In genomic region chr9:68904454-68904853, GRCh38 we compare ENCODE assay signal across 24 cellular contexts.
"Had no signal": no experiment of that assay in that cellular context is flagged by ENCODE, and none has a peak within 500 bp of the region (broad histone marks: within the 10 kb centered on the region; RNA-seq: fewer than 3 reads in every experiment).

No MANE protein-coding gene starts in this region.

- H3K36me3 ChIP-seq: colonic mucosa, esophagus muscularis mucosa, heart left ventricle, neutrophil, ovary, right lobe of liver, uterus had no signal

- H3K9me3 ChIP-seq: colonic mucosa, esophagus muscularis mucosa, heart left ventricle, neutrophil, ovary, psoas muscle, right lobe of liver, testis, uterus had no signal

- H3K4me3 Mint-ChIP-seq: activated B cell treated with CpG ODN at 0.5 μM for 24 hours; activated CD8-positive, alpha-beta memory T cell treated with anti-CD3 and anti-CD28 coated beads, Interleukin-2, amount 10 ng/mL, durations not matched to agents 7 days and 5 days; activated CD8-positive, alpha-beta T cell treated with anti-CD3 and anti-CD28 coated beads for 36 hours; effector memory CD8-positive, alpha-beta T cell; natural killer cell treated with Interleukin-12 subunit alpha and Interleukin-12 subunit beta and Interleukin-15 and Interleukin-18, amount 100 ng/mL, for 72 hours; stimulated activated memory B cell treated with anti-CD40 and anti-IgM and Interleukin-4, amounts not matched to agents 10 μg/mL and 1 μg/mL and 100 μg/mL, for 72 hours; T-cell had no signal

- H3K4me3 ChIP-seq: colonic mucosa, dorsolateral prefrontal cortex, esophagus muscularis mucosa, heart left ventricle, ovary, psoas muscle, right lobe of liver, skin epidermis, testis, uterus had no signal

- H3K27ac ChIP-seq: colonic mucosa, dorsolateral prefrontal cortex, esophagus muscularis mucosa, heart left ventricle, neutrophil, ovary, psoas muscle, right lobe of liver, skin epidermis, testis, uterus had no signal

- H3K9me3 Mint-ChIP-seq: activated B cell treated with CpG ODN at 0.5 μM for 24 hours; activated CD8-positive, alpha-beta T cell treated with anti-CD3 and anti-CD28 coated beads for 36 hours; effector memory CD8-positive, alpha-beta T cell; natural killer cell treated with Interleukin-12 subunit alpha and Interleukin-12 subunit beta and Interleukin-15 and Interleukin-18, amount 100 ng/mL, for 72 hours; stimulated activated memory B cell treated with anti-CD40 and anti-IgM and Interleukin-4, amounts not matched to agents 10 μg/mL and 1 μg/mL and 100 μg/mL, for 72 hours; T-cell had no signal

- H3K27me3 Mint-ChIP-seq: activated B cell treated with CpG ODN at 0.5 μM for 24 hours; stimulated activated memory B cell treated with anti-CD40 and anti-IgM and Interleukin-4, amounts not matched to agents 10 μg/mL and 1 μg/mL and 100 μg/mL, for 72 hours had no signal

- H3K4me1 ChIP-seq: colonic mucosa, esophagus muscularis mucosa, psoas muscle, right lobe of liver, uterus had no signal

- H3K36me3 Mint-ChIP-seq: natural killer cell treated with Interleukin-12 subunit alpha and Interleukin-12 subunit beta and Interleukin-15 and Interleukin-18, amount 100 ng/mL, for 72 hours; T-cell had no signal

- H3K27me3 ChIP-seq: colonic mucosa, dorsolateral prefrontal cortex, esophagus muscularis mucosa, heart left ventricle, neutrophil, ovary, right lobe of liver, testis, uterus had no signal

- H3K27ac Mint-ChIP-seq: activated B cell treated with CpG ODN at 0.5 μM for 24 hours; activated CD8-positive, alpha-beta memory T cell treated with anti-CD3 and anti-CD28 coated beads, Interleukin-2, amount 10 ng/mL, durations not matched to agents 7 days and 5 days; activated CD8-positive, alpha-beta T cell treated with anti-CD3 and anti-CD28 coated beads for 36 hours; effector memory CD8-positive, alpha-beta T cell; stimulated activated memory B cell treated with anti-CD40 and anti-IgM and Interleukin-4, amounts not matched to agents 10 μg/mL and 1 μg/mL and 100 μg/mL, for 72 hours had no signal

- DNase-seq: activated B cell treated with CpG ODN at 0.5 μM for 24 hours; activated CD4-positive, alpha-beta T cell treated with anti-CD3 and anti-CD28 coated beads for 48 hours; activated CD8-positive, alpha-beta memory T cell treated with anti-CD3 and anti-CD28 coated beads, Interleukin-2, amount 10 ng/mL, durations not matched to agents 7 days and 5 days; activated CD8-positive, alpha-beta T cell treated with anti-CD3 and anti-CD28 coated beads for 36 hours; activated naive CD4-positive, alpha-beta T cell; activated T-cell treated with anti-CD3 and anti-CD28 coated beads for 4 hours; amygdala; colonic mucosa; dorsolateral prefrontal cortex; effector memory CD8-positive, alpha-beta T cell; heart left ventricle; psoas muscle; right lobe of liver; stimulated activated CD4-positive, alpha-beta T cell treated with anti-CD3 and anti-CD28 coated beads, Interleukin-2, amount 100 ng/mL, for 24 hours; testis; trophoblast cell; uterus had no signal

- ATAC-seq: activated CD8-positive, alpha-beta memory T cell treated with anti-CD3 and anti-CD28 coated beads, Interleukin-2, amount 10 ng/mL, durations not matched to agents 7 days and 5 days; activated CD8-positive, alpha-beta T cell treated with anti-CD3 and anti-CD28 coated beads for 36 hours; effector memory CD8-positive, alpha-beta T cell; heart left ventricle; natural killer cell treated with Interleukin-12 subunit alpha and Interleukin-12 subunit beta and Interleukin-15 and Interleukin-18, amount 100 ng/mL, for 72 hours; psoas muscle; stimulated activated memory B cell treated with anti-CD40 and anti-IgM and Interleukin-4, amounts not matched to agents 10 μg/mL and 1 μg/mL and 100 μg/mL, for 72 hours had no signal
